8 cellular contexts compared by ENCODE assay signal in the genomic region with DNA sequence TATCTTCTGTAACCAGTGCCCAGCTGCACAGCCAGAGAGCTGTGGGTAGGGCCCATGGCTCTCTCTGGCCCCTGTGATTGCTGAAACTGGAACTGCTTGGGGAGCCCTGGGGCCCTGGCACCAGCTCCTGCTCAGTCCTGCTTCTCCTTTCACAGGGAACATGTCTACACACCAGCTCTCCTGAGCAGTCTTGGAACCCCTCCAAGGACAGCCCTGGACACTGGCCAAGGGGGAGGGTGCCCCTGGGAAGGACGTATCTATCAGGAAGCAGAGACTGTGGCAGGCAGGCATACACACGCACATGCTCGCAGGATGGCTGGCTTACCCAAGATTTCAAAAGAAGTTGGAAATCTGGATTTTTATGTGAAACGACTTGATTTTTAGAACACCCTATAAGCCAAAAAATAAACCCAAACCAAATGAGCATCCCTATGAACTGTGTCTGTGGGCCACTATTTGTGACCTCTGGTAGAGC. TPM values are rescaled to one million over a fixed set of nuclear protein-coding genes. Genes with fewer than 3 reads are reported as not detected.
DNase-seq lines count a peak whose midpoint lies in the region; ATAC-seq and TF ChIP-seq lines count a peak whose summit lies in the region.

No MANE protein-coding gene starts in this region.

- H3K4me1 ChIP-seq in duodenal mucosa (ENCODE audit: control insufficient read depth in 1 of 2, insufficient read depth in 2 of 2, low read length in 2 of 2): peaks cover 25 to 38% of the 10 kb centered on the region in 2 donors
- H3K4me1 ChIP-seq in tibial artery: peaks cover 6 to 86% (median 69%) of the 10 kb centered on the region in 4 donors

- no peak overlapping the region for H3K4me3 ChIP-seq in NB4 (ENCODE audit: low read depth, low read length)
- H3K4me3 ChIP-seq in SU-DHL-6 (ENCODE audit: insufficient read depth, low read length, poor library complexity, severe bottlenecking): peak overlapping the region; percentile 14
- no peak overlapping the region for H3K4me3 ChIP-seq in duodenal mucosa (ENCODE audit: low read depth in 1 of 2, low read length in 2 of 2)
- peak overlapping the region in 1 of 2 donors; percentile 24 for H3K4me3 ChIP-seq in tibial artery

- no peaks in the 10 kb centered on the region for H3K9me3 ChIP-seq in SU-DHL-6 (ENCODE audit: insufficient read depth, low read length)
- H3K9me3 ChIP-seq in duodenal mucosa (ENCODE audit: control insufficient read depth in 1 of 2, low read length in 2 of 2): no peaks in the 10 kb centered on the region
- H3K9me3 ChIP-seq in tibial artery: no peaks in the 10 kb centered on the region

- intact Hi-C loops in tibial artery (cut with DNase I; ENCODE audit: low total_unique reads): loop anchor here (5.0 kb wide), 1 partner anchor 58 kb away; the partner anchor contains the start of gene PHF19

- TF ChIP-seq POLR2A in NB4 (IDR thresholded peaks at IDR 0.05; ENCODE audit: extremely low read depth, insufficient read length): no peak

- H3K27ac ChIP-seq in SU-DHL-6 (ENCODE audit: low read depth, low read length) (peak overlapping the region; percentile 93), duodenal mucosa (ENCODE audit: low read depth, low read length) (peak overlapping the region; percentile 2), tibial artery (peak overlapping the region; percentile 94)

- no peaks in the 10 kb centered on the region for H3K9me2 ChIP-seq in SU-DHL-6 (replicated peaks; ENCODE audit: insufficient read depth, low read length)

- peak; percentile 82 for DNase-seq in G401 (ENCODE audit: low spot score)
- peak; percentile 16 for DNase-seq in NB4 (ENCODE audit: low read depth)
- peak; percentile 94 for DNase-seq in medulla oblongata (ENCODE audit: extremely low spot score)
- DNase-seq in tibial artery: peak; percentile 99 to 100

- in situ Hi-C loops in G401 (cut with HindIII; ENCODE audit: low sequenced_read_pairs): no loop called here

- H3K27me3 ChIP-seq in SU-DHL-6 (ENCODE audit: low read length) (no peaks in the 10 kb centered on the region), duodenal mucosa (ENCODE audit: control insufficient read depth in 1 of 2, insufficient read depth in 2 of 2, low read length in 2 of 2) (no peaks in the 10 kb centered on the region), tibial artery (no peaks in the 10 kb centered on the region)

- no peaks in the 10 kb centered on the region for H3K79me2 ChIP-seq in SU-DHL-6 (ENCODE audit: insufficient read depth, low read length)

- TF ChIP-seq CTCF in NB4 (IDR thresholded peaks at IDR 0.05; ENCODE audit: low read depth, low read length) (no peak), SU-DHL-6 (IDR thresholded peaks at IDR 0.05; ENCODE audit: insufficient read depth, low read length, poor library complexity, severe bottlenecking) (no peak), tibial artery (IDR thresholded peaks at IDR 0.05) (no peak)

- ATAC-seq in GM21717 (IDR thresholded peaks at IDR 0.05; ENCODE audit: unreplicated experiment): no peak
- no peak for ATAC-seq in GM21515 (IDR thresholded peaks at IDR 0.05; ENCODE audit: unreplicated experiment)

- H3K9ac ChIP-seq in SU-DHL-6 (ENCODE audit: low read length) (peak overlapping the region; percentile 60), duodenal mucosa (ENCODE audit: low read depth in 1 of 2, low read length in 2 of 2) (peak overlapping the region; percentile 13 to 48)

- H3K4me2 ChIP-seq in SU-DHL-6 (ENCODE audit: low read depth, low read length, poor library complexity, severe bottlenecking): peak overlapping the region; percentile 56

- H4K20me1 ChIP-seq in SU-DHL-6 (ENCODE audit: low read depth, low read length): no peaks in the 10 kb centered on the region

- no peak overlapping the region for H2AFZ ChIP-seq in SU-DHL-6 (ENCODE audit: low read depth, low read length, severe bottlenecking)

- no peaks in the 10 kb centered on the region for H3K36me3 ChIP-seq in SU-DHL-6 (ENCODE audit: low read length)
- H3K36me3 ChIP-seq in duodenal mucosa (ENCODE audit: control insufficient read depth in 1 of 2, insufficient read depth in 2 of 2, low read length in 2 of 2): no peaks in the 10 kb centered on the region
- H3K36me3 ChIP-seq in tibial artery: no peaks in the 10 kb centered on the region

- peaks cover 60% of the 10 kb centered on the region for H3F3A ChIP-seq in SU-DHL-6 (ENCODE audit: insufficient read depth)

RNA-seq across cellular contexts. Expression of gene TRAF1, which starts 8.8 kb away (rescaled TPM):
- 0.49 and 0.85 TPM in 2 replicates for total RNA-seq in G401 (2014; rRNA removed; shearing (Covaris generic))

RNA-seq across cellular contexts. Expression of gene PHF19, which starts 58.4 kb away (rescaled TPM):
- 60.2 and 66.5 TPM in 2 replicates for total RNA-seq in G401 (2014; rRNA removed; shearing (Covaris generic))

Comparison
In these comparisons a context has a peak if more than half of its experiments do, and no peak if none do; other contexts are left out.
1. DNase-seq: peak in every context shown above with its lines; median percentile 100 in tibial artery; 94 in medulla oblongata; 82 in G401; 16 in NB4.
2. H3K27ac ChIP-seq: peak in every context shown above with its lines; median percentile 94 in tibial artery; 93 in SU-DHL-6; 2 in duodenal mucosa.